In genomic region chr18:76548541-76548940, GRCh38 we compare ENCODE assay signal across 29 cellular contexts.
"Had no signal": no experiment of that assay in that cellular context is flagged by ENCODE, and none has a peak within 500 bp of the region (broad histone marks: within the 10 kb centered on the region; RNA-seq: fewer than 3 reads in every experiment).

No MANE protein-coding gene starts in this region.

- H3K27ac Mint-ChIP-seq: naive thymus-derived CD4-positive, alpha-beta T cell; natural killer cell; nephron; neural progenitor cell; progenitor cell of endocrine pancreas; stimulated activated memory B cell treated with anti-CD40 and anti-IgM and Interleukin-4, amounts not matched to agents 10 μg/mL and 1 μg/mL and 100 μg/mL, for 72 hours; stimulated activated naive CD8-positive, alpha-beta T cell treated with anti-CD3 and anti-CD28 coated beads, Interleukin-15, Interleukin-2, amounts not matched to agents 100 ng/mL and 50 ng/mL, for 24 hours had no signal

- ATAC-seq: naive thymus-derived CD4-positive, alpha-beta T cell; natural killer cell; psoas muscle; right cardiac atrium; right lobe of liver; stimulated activated memory B cell treated with anti-CD40 and anti-IgM and Interleukin-4, amounts not matched to agents 10 μg/mL and 1 μg/mL and 100 μg/mL, for 72 hours had no signal

- H3K27ac ChIP-seq: neural progenitor cell, ovary, parathyroid adenoma, psoas muscle, right lobe of liver, sigmoid colon, stomach, thoracic aorta, thyroid gland, tibial nerve, upper lobe of left lung, vagina had no signal

- H3K27me3 ChIP-seq: neural progenitor cell, ovary, right lobe of liver, sigmoid colon, stomach, thyroid gland, tibial nerve, upper lobe of left lung, vagina had no signal

- H3K4me1 ChIP-seq: parathyroid adenoma, psoas muscle, sigmoid colon, stomach, thyroid gland had no signal

- H3K4me3 Mint-ChIP-seq: naive thymus-derived CD4-positive, alpha-beta T cell; natural killer cell; nephron; stimulated activated memory B cell treated with anti-CD40 and anti-IgM and Interleukin-4, amounts not matched to agents 10 μg/mL and 1 μg/mL and 100 μg/mL, for 72 hours; stimulated activated naive CD8-positive, alpha-beta T cell treated with anti-CD3 and anti-CD28 coated beads, Interleukin-15, Interleukin-2, amounts not matched to agents 100 ng/mL and 50 ng/mL, for 24 hours had no signal

- DNase-seq: naive thymus-derived CD4-positive, alpha-beta T cell; natural killer cell; occipital lobe; ovary; posterior cingulate gyrus; psoas muscle; right cardiac atrium; sigmoid colon; small intestine; stimulated activated CD4-positive, alpha-beta T cell treated with anti-CD3 and anti-CD28 coated beads, Interleukin-12 subunit alpha, Interleukin-12 subunit beta, amount 100 ng/mL, for 4 hours; stimulated activated CD4-positive, alpha-beta T cell treated with anti-CD3 and anti-CD28 coated beads, Interleukin-1b, Interleukin-23, amount 100 ng/mL, for 48 hours; stimulated activated CD4-positive, alpha-beta T cell treated with anti-CD3 and anti-CD28 coated beads, Interleukin-4, amount 100 ng/mL, for 1 hour; stimulated activated CD4-positive, alpha-beta T cell treated with anti-CD3 and anti-CD28 coated beads, Interleukin-4, amount 100 ng/mL, for 4 hours; stimulated activated CD8-positive, alpha-beta memory T cell treated with anti-CD3 and anti-CD28 coated beads, Interleukin-4, amount 100 ng/mL, for 48 hours; stimulated activated naive CD4-positive, alpha-beta T cell; stomach; thyroid gland; trophoblast cell; upper lobe of left lung had no signal

- H3K4me1 Mint-ChIP-seq: natural killer cell; stimulated activated memory B cell treated with anti-CD40 and anti-IgM and Interleukin-4, amounts not matched to agents 10 μg/mL and 1 μg/mL and 100 μg/mL, for 72 hours had no signal

- H3K36me3 ChIP-seq: neural progenitor cell, ovary, right lobe of liver, sigmoid colon, stomach, thoracic aorta, thyroid gland, tibial nerve, upper lobe of left lung, vagina had no signal

- H3K9me3 Mint-ChIP-seq: natural killer cell; stimulated activated naive CD8-positive, alpha-beta T cell treated with anti-CD3 and anti-CD28 coated beads, Interleukin-15, Interleukin-2, amounts not matched to agents 100 ng/mL and 50 ng/mL, for 24 hours had no signal

- H3K36me3 Mint-ChIP-seq: natural killer cell; stimulated activated memory B cell treated with anti-CD40 and anti-IgM and Interleukin-4, amounts not matched to agents 10 μg/mL and 1 μg/mL and 100 μg/mL, for 72 hours had no signal

- H3K9me3 ChIP-seq: ovary, psoas muscle, right lobe of liver, sigmoid colon, stomach, thoracic aorta, thyroid gland, tibial nerve, upper lobe of left lung, vagina had no signal

- H3K27me3 Mint-ChIP-seq: stimulated activated memory B cell treated with anti-CD40 and anti-IgM and Interleukin-4, amounts not matched to agents 10 μg/mL and 1 μg/mL and 100 μg/mL, for 72 hours had no signal

- H3K4me3 ChIP-seq: neural progenitor cell, ovary, psoas muscle, right lobe of liver, sigmoid colon, stomach, thoracic aorta, thyroid gland, tibial nerve, upper lobe of left lung, vagina had no signal
